Comparison of ENCODE assay signal across 12 cellular contexts in genomic region chr6:38131527-38131965, GRCh38.
DNase-seq lines count a peak whose midpoint lies in the region; ATAC-seq and TF ChIP-seq lines count a peak whose summit lies in the region.
"Had no signal": no experiment of that assay in that cellular context is flagged by ENCODE, and none has a peak within 500 bp of the region (broad histone marks: within the 10 kb centered on the region; RNA-seq: fewer than 3 reads in every experiment).

No MANE protein-coding gene starts in this region.

- no peak for DNase-seq in activated CD4-positive, CD25-positive, alpha-beta regulatory T cell (lab: John Stamatoyannopoulos, UW)
- DNase-seq in M059J (ENCODE audit: low read depth) (peak; percentile 93), epidermal melanocyte (ENCODE audit: insufficient read length, low spot score) (peak; percentile 82), retinal pigment epithelial cell (ENCODE audit: low read depth) (peak; percentile 43)
- DNase-seq: 8988T, activated gamma-delta T cell, retina, SIG-M5 had no signal

- ATAC-seq in activated CD4-positive, CD25-positive, alpha-beta regulatory T cell treated with anti-CD3 and anti-CD28 coated beads, Interleukin-2, amount 50 U/mL, for 24 hours: peak; percentile 81 to 85
- ATAC-seq in HG03520 (IDR thresholded peaks at IDR 0.05; ENCODE audit: unreplicated experiment): no peak
- no peak for ATAC-seq in GM18505 (IDR thresholded peaks at IDR 0.05; ENCODE audit: unreplicated experiment)
- ATAC-seq in HG02852 (IDR thresholded peaks at IDR 0.05; ENCODE audit: unreplicated experiment): no peak

- no peak for TF ChIP-seq CTCF in retinal pigment epithelial cell (conservative IDR thresholded peaks at IDR 0.05; ENCODE audit: low read depth, low read length)

- no peak overlapping the region for H3K4me3 ChIP-seq in retinal pigment epithelial cell (ENCODE audit: low read length)

- TF ChIP-seq POLR2A in GM18505 (IDR thresholded peaks at IDR 0.05; ENCODE audit: borderline replicate concordance, extremely low read depth, insufficient read depth, insufficient read length): no peak

Comparison
In these comparisons a context has a peak if more than half of its experiments do, and no peak if none do; other contexts are left out.
1. ATAC-seq: peak in activated CD4-positive, CD25-positive, alpha-beta regulatory T cell treated with anti-CD3 and anti-CD28 coated beads, Interleukin-2, amount 50 U/mL, for 24 hours (2 of 2); none in HG03520 (single experiment), GM18505 (single experiment) and HG02852 (single experiment).
2. DNase-seq: peak in M059J (single experiment), epidermal melanocyte (single experiment) and retinal pigment epithelial cell (single experiment); none in activated CD4-positive, CD25-positive, alpha-beta regulatory T cell (0 of 4).